In the genomic region with DNA sequence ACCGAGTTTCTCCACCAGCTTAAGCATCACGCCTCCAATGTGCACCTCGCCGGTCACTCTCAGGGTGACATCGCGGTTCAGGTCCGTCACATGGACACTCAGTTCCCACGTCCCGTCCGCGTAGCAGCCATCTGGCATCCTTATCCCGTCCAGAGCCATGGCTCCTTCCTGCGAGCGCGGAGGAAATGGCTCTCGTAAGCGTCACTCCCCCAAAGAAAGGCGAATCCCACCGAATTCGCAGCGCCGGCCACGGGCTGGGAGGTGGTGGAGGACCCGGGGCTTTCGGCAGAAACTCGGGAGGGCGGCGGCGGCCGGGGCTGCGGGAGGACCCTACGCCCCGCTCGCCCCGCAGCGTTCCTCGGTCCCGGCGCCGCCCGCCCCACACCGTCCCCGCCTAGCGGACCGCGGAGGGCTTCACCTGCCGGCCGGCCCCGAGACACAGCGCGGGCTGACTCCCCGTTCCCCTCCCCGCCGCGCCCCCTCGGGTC, we compare ENCODE assay signal across 8 cellular contexts. TPM values are rescaled to one million over a fixed set of nuclear protein-coding genes. Genes with fewer than 3 reads are reported as not detected.
DNase-seq lines count a peak whose midpoint lies in the region; ATAC-seq and TF ChIP-seq lines count a peak whose summit lies in the region.

No MANE protein-coding gene starts in this region.

- WGBS in heart right ventricle, 2 donors = 0 to 1% methylated on average over 56 of the region's 56 CpGs

- peak in 3 of 9 donors; percentile 16 to 34 (median 28) for TF ChIP-seq CTCF in heart right ventricle (IDR thresholded peaks at IDR 0.05)
- TF ChIP-seq CTCF in parathyroid adenoma (IDR thresholded peaks at IDR 0.05) = no peak

- H3K4me3 ChIP-seq in HAP-1 (peak overlapping the region; percentile 79), adipocyte (ENCODE audit: low read length) (peak overlapping the region; percentile 93), heart right ventricle (peak overlapping the region; percentile 76 to 98 (median 86)), parathyroid adenoma (ENCODE audit: low read depth, low read length) (peak overlapping the region; percentile 62)

- ATAC-seq in heart right ventricle (peak; percentile 42 to 81 (median 56)), HG03439 (IDR thresholded peaks at IDR 0.05; ENCODE audit: unreplicated experiment) (no peak)

- no peaks in the 10 kb centered on the region for H3K9me3 ChIP-seq in HAP-1
- H3K9me3 ChIP-seq in adipocyte (ENCODE audit: control insufficient read depth, low read length) = no peaks in the 10 kb centered on the region
- H3K9me3 ChIP-seq in heart right ventricle = no peaks in the 10 kb centered on the region
- no peaks in the 10 kb centered on the region for H3K9me3 ChIP-seq in parathyroid adenoma (ENCODE audit: control insufficient read depth, low read length)

- peak overlapping the region; percentile 99 for H3K9ac ChIP-seq in adipocyte (ENCODE audit: low read length)
- peak overlapping the region; percentile 58 for H3K9ac ChIP-seq in parathyroid adenoma

- H3K27ac ChIP-seq in heart right ventricle (peak overlapping the region; percentile 96 to 100 (median 99)), parathyroid adenoma (peak overlapping the region; percentile 93)

- intact Hi-C loops in heart right ventricle (cut with DNase I) = loop anchor here in 5 of 10 donors (2.0 to 10.0 kb wide), 7 partner anchors 43 to 354 kb away; no protein-coding TSS in a partner anchor

- H3K27me3 ChIP-seq in HAP-1 (ENCODE audit: low read depth) = no peaks in the 10 kb centered on the region
- H3K27me3 ChIP-seq in adipocyte (replicated peaks; ENCODE audit: control insufficient read depth, insufficient read depth, low read length) = no peaks in the 10 kb centered on the region
- H3K27me3 ChIP-seq in heart right ventricle = peaks cover 0 to 68% (median 0%) of the 10 kb centered on the region in 7 donors
- no peaks in the 10 kb centered on the region for H3K27me3 ChIP-seq in parathyroid adenoma (ENCODE audit: control insufficient read depth, insufficient read depth, low read length)

- DNase-seq in DMS79 treated with DMSO at 0.1 percent for 48 hours (lab: John Stamatoyannopoulos, UW) = peak; percentile 59
- DNase-seq in HAP-1 (ENCODE audit: low spot score in 2 of 2) = peak; percentile 31 to 70
- DNase-seq in NCI-H748 treated with DMSO at 0.1 percent for 48 hours (lab: John Stamatoyannopoulos, UW) = peak; percentile 26
- DNase-seq in adipocyte (ENCODE audit: low read depth) = peak; percentile 75
- DNase-seq in heart right ventricle = peak; percentile 56 to 62
- DNase-seq in GDM1 (lab: John Stamatoyannopoulos, UW) = no peak

- H3K36me3 ChIP-seq in HAP-1 (replicated peaks) (peaks cover 4% of the 10 kb centered on the region), adipocyte (ENCODE audit: control insufficient read depth, insufficient read depth, low read length, severe bottlenecking) (peaks cover 28% of the 10 kb centered on the region), heart right ventricle (peaks cover 0 to 27% (median 0%) of the 10 kb centered on the region in 9 donors), parathyroid adenoma (ENCODE audit: control insufficient read depth, insufficient read depth, low read length) (no peaks in the 10 kb centered on the region)

- H3K79me2 ChIP-seq in parathyroid adenoma = peaks cover 19% of the 10 kb centered on the region

- H3K4me1 ChIP-seq in HAP-1 = peaks cover 20% of the 10 kb centered on the region
- peaks cover 38% of the 10 kb centered on the region for H3K4me1 ChIP-seq in adipocyte (ENCODE audit: control insufficient read depth, insufficient read depth, low read length)
- peaks cover 0 to 53% (median 44%) of the 10 kb centered on the region in 9 donors for H3K4me1 ChIP-seq in heart right ventricle
- H3K4me1 ChIP-seq in parathyroid adenoma = peaks cover 11% of the 10 kb centered on the region

- peak overlapping the region; percentile 84 for H2AFZ ChIP-seq in parathyroid adenoma

- peak overlapping the region; percentile 54 for H3K4me2 ChIP-seq in parathyroid adenoma (ENCODE audit: low read length)

- in situ Hi-C loops in HAP-1 (cut with MboI; ENCODE audit: low sequenced_read_pairs) = no loop called here

RNA-seq across cellular contexts. Expression of a gene that starts 0.4 kb away (rescaled TPM):
- 100 to 1,000 TPM in 9 of 10 donors, 10 to 100 TPM in 1; 89.1 to 175 (median 115) TPM for total RNA-seq in heart right ventricle
- 10 to 100 TPM; 45.7 to 67.7 TPM for polyA plus RNA-seq in heart right ventricle
